ENCODE assay signal across 17 cellular contexts in genomic region chr15:35911052-35911780, GRCh38.
DNase-seq lines count a peak whose midpoint lies in the region; ATAC-seq and TF ChIP-seq lines count a peak whose summit lies in the region.
"Had no signal": no experiment of that assay in that cellular context is flagged by ENCODE, and none has a peak within 500 bp of the region (broad histone marks: within the 10 kb centered on the region; RNA-seq: fewer than 3 reads in every experiment).

No MANE protein-coding gene starts in this region.

- DNase-seq in NCI-H1105 treated with DMSO at 0.1 percent for 48 hours (lab: John Stamatoyannopoulos, UW): peak; percentile 29
- DNase-seq in NCI-H1105 (lab: John Stamatoyannopoulos, UW): no peak
- DNase-seq in DMS 273 treated with DMSO at 0.1 percent for 48 hours (lab: John Stamatoyannopoulos, UW): peak; percentile 2
- peak; percentile 95 for DNase-seq in NCI-H446 treated with DMSO at 0.1 percent for 48 hours (lab: John Stamatoyannopoulos, UW)
- DNase-seq in left ventricle myocardium superior: no peak
- no peak for DNase-seq in CD8-positive, alpha-beta T cell
- DNase-seq in NCI-H748 treated with DMSO at 0.1 percent for 48 hours (lab: John Stamatoyannopoulos, UW): no peak
- DNase-seq: AML-193, C1 segment of cervical spinal cord, Karpas-422, NCI-H1436 treated with DMSO at 0.1 percent for 48 hours, NCI-H1930, NCI-H2171 treated with DMSO at 0.1 percent for 48 hours, NCI-H510A, NCI-H774, SHP77 had no signal

- peaks cover 2% of the 10 kb centered on the region for H3K27me3 Mint-ChIP-seq in CD8-positive, alpha-beta T cell (ENCODE audit: low read depth)

- no peaks in the 10 kb centered on the region for H3K36me3 ChIP-seq in CD8-positive, alpha-beta T cell (ENCODE audit: insufficient read depth, low read length)

- H3K27ac Mint-ChIP-seq in CD8-positive, alpha-beta T cell: no peak overlapping the region

- H3K4me3 ChIP-seq in CD8-positive, alpha-beta T cell (ENCODE audit: low read depth, low read length): no peak overlapping the region

- H3K4me1 ChIP-seq in CD8-positive, alpha-beta T cell (ENCODE audit: insufficient read depth, low read length): no peaks in the 10 kb centered on the region

- no peaks in the 10 kb centered on the region for H3K27me3 ChIP-seq in CD8-positive, alpha-beta T cell (ENCODE audit: insufficient read depth, low read length)

- POLR2A ChIA-PET in CD8-positive, alpha-beta T cell (lab: Charles Lee): no interaction called here

- ATAC-seq in left ventricle myocardium superior (peak; percentile 71), HG03439 (IDR thresholded peaks at IDR 0.05; ENCODE audit: unreplicated experiment) (no peak)
- ATAC-seq in CD8-positive, alpha-beta T cell: no peak

- H3K36me3 Mint-ChIP-seq in CD8-positive, alpha-beta T cell: no peaks in the 10 kb centered on the region

- no peak for TF ChIP-seq CTCF in CD8-positive, alpha-beta T cell (IDR thresholded peaks at IDR 0.05)

- intact Hi-C loops in left ventricle myocardium superior (cut with micrococcal nuclease): loop anchor here (5.0 kb wide), 1 partner anchor 389 kb away; no protein-coding TSS in a partner anchor
- intact Hi-C loops in CD8-positive, alpha-beta T cell (cut with DNase I, micrococcal nuclease): no loop called here

- no peak overlapping the region for H3K4me3 Mint-ChIP-seq in CD8-positive, alpha-beta T cell

- H3K9me3 ChIP-seq in CD8-positive, alpha-beta T cell (ENCODE audit: low read length): no peaks in the 10 kb centered on the region

- H3K9me3 Mint-ChIP-seq in CD8-positive, alpha-beta T cell: peaks cover 9% of the 10 kb centered on the region

- CTCF ChIA-PET in CD8-positive, alpha-beta T cell (lab: Charles Lee): no interaction called here

- H3K27ac ChIP-seq in CD8-positive, alpha-beta T cell (ENCODE audit: low read depth, low read length): no peak overlapping the region

- no peaks in the 10 kb centered on the region for H3K4me1 Mint-ChIP-seq in CD8-positive, alpha-beta T cell (ENCODE audit: low read depth)

Comparison
In these comparisons a context has a peak if more than half of its experiments do, and no peak if none do; other contexts are left out.
1. DNase-seq: peak in NCI-H1105 treated with DMSO at 0.1 percent for 48 hours (single experiment), DMS 273 treated with DMSO at 0.1 percent for 48 hours (single experiment) and NCI-H446 treated with DMSO at 0.1 percent for 48 hours (single experiment); none in NCI-H1105 (single experiment), left ventricle myocardium superior (single experiment), CD8-positive, alpha-beta T cell (0 of 7) and NCI-H748 treated with DMSO at 0.1 percent for 48 hours (single experiment).